2 cellular contexts compared by ENCODE assay signal in genomic region chr1:17717595-17717994, GRCh38.
TF ChIP-seq lines count a peak whose summit lies in the region.

No MANE protein-coding gene starts in this region.

TF ChIP-seq in GM23338, 12 proteins besides CTCF, POLR2A, EP300 and RAD21:
- TF ChIP-seq, protein P1, sequence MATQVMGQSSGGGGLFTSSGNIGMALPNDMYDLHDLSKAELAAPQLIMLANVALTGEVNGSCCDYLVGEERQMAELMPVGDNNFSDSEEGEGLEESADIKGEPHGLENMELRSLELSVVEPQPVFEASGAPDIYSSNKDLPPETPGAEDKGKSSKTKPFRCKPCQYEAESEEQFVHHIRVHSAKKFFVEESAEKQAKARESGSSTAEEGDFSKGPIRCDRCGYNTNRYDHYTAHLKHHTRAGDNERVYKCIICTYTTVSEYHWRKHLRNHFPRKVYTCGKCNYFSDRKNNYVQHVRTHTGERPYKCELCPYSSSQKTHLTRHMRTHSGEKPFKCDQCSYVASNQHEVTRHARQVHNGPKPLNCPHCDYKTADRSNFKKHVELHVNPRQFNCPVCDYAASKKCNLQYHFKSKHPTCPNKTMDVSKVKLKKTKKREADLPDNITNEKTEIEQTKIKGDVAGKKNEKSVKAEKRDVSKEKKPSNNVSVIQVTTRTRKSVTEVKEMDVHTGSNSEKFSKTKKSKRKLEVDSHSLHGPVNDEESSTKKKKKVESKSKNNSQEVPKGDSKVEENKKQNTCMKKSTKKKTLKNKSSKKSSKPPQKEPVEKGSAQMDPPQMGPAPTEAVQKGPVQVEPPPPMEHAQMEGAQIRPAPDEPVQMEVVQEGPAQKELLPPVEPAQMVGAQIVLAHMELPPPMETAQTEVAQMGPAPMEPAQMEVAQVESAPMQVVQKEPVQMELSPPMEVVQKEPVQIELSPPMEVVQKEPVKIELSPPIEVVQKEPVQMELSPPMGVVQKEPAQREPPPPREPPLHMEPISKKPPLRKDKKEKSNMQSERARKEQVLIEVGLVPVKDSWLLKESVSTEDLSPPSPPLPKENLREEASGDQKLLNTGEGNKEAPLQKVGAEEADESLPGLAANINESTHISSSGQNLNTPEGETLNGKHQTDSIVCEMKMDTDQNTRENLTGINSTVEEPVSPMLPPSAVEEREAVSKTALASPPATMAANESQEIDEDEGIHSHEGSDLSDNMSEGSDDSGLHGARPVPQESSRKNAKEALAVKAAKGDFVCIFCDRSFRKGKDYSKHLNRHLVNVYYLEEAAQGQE (IDR thresholded peaks at IDR 0.05; ENCODE audit: unreplicated experiment): no peak
- TF ChIP-seq CREB1 (CRISPR knock-in tag; IDR thresholded peaks at IDR 0.05; ENCODE audit: low read depth): no peak
- no peak for TF ChIP-seq EZH2phosphoT487 (IDR thresholded peaks at IDR 0.05; ENCODE audit: unreplicated experiment)
- no peak for TF ChIP-seq ZNF114 (CRISPR knock-in tag; IDR thresholded peaks at IDR 0.05)
- TF ChIP-seq, protein P2, sequence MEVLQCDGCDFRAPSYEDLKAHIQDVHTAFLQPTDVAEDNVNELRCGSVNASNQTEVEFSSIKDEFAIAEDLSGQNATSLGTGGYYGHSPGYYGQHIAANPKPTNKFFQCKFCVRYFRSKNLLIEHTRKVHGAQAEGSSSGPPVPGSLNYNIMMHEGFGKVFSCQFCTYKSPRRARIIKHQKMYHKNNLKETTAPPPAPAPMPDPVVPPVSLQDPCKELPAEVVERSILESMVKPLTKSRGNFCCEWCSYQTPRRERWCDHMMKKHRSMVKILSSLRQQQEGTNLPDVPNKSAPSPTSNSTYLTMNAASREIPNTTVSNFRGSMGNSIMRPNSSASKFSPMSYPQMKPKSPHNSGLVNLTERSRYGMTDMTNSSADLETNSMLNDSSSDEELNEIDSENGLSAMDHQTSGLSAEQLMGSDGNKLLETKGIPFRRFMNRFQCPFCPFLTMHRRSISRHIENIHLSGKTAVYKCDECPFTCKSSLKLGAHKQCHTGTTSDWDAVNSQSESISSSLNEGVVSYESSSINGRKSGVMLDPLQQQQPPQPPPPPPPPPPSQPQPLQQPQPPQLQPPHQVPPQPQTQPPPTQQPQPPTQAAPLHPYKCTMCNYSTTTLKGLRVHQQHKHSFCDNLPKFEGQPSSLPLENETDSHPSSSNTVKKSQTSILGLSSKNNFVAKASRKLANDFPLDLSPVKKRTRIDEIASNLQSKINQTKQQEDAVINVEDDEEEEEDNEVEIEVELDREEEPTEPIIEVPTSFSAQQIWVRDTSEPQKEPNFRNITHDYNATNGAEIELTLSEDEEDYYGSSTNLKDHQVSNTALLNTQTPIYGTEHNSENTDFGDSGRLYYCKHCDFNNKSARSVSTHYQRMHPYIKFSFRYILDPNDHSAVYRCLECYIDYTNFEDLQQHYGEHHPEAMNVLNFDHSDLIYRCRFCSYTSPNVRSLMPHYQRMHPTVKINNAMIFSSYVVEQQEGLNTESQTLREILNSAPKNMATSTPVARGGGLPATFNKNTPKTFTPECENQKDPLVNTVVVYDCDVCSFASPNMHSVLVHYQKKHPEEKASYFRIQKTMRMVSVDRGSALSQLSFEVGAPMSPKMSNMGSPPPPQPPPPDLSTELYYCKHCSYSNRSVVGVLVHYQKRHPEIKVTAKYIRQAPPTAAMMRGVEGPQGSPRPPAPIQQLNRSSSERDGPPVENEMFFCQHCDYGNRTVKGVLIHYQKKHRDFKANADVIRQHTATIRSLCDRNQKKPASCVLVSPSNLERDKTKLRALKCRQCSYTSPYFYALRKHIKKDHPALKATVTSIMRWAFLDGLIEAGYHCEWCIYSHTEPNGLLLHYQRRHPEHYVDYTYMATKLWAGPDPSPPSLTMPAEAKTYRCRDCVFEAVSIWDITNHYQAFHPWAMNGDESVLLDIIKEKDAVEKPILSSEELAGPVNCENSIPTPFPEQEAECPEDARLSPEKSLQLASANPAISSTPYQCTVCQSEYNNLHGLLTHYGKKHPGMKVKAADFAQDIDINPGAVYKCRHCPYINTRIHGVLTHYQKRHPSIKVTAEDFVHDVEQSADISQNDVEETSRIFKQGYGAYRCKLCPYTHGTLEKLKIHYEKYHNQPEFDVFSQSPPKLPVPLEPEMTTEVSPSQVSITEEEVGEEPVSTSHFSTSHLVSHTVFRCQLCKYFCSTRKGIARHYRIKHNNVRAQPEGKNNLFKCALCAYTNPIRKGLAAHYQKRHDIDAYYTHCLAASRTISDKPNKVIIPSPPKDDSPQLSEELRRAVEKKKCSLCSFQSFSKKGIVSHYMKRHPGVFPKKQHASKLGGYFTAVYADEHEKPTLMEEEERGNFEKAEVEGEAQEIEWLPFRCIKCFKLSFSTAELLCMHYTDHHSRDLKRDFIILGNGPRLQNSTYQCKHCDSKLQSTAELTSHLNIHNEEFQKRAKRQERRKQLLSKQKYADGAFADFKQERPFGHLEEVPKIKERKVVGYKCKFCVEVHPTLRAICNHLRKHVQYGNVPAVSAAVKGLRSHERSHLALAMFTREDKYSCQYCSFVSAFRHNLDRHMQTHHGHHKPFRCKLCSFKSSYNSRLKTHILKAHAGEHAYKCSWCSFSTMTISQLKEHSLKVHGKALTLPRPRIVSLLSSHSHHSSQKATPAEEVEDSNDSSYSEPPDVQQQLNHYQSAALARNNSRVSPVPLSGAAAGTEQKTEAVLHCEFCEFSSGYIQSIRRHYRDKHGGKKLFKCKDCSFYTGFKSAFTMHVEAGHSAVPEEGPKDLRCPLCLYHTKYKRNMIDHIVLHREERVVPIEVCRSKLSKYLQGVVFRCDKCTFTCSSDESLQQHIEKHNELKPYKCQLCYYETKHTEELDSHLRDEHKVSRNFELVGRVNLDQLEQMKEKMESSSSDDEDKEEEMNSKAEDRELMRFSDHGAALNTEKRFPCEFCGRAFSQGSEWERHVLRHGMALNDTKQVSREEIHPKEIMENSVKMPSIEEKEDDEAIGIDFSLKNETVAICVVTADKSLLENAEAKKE (CRISPR knock-in tag; IDR thresholded peaks at IDR 0.05): no peak
- no peak for TF ChIP-seq NANOG (IDR thresholded peaks at IDR 0.05; ENCODE audit: borderline replicate concordance)
- TF ChIP-seq, protein P3, sequence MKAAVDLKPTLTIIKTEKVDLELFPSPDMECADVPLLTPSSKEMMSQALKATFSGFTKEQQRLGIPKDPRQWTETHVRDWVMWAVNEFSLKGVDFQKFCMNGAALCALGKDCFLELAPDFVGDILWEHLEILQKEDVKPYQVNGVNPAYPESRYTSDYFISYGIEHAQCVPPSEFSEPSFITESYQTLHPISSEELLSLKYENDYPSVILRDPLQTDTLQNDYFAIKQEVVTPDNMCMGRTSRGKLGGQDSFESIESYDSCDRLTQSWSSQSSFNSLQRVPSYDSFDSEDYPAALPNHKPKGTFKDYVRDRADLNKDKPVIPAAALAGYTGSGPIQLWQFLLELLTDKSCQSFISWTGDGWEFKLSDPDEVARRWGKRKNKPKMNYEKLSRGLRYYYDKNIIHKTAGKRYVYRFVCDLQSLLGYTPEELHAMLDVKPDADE (IDR thresholded peaks at IDR 0.05): no peak
- TF ChIP-seq POLR2AphosphoS5 (IDR thresholded peaks at IDR 0.05; ENCODE audit: low read depth): no peak
- no peak for TF ChIP-seq EZH2 (IDR thresholded peaks at IDR 0.05; ENCODE audit: low read depth, unreplicated experiment)
- no peak for TF ChIP-seq JUNB (IDR thresholded peaks at IDR 0.05; ENCODE audit: unreplicated experiment)

TF ChIP-seq in H1, 55 proteins besides CTCF, POLR2A, EP300 and RAD21:
- TF ChIP-seq TAF1 (IDR thresholded peaks at IDR 0.05; ENCODE audit: low read depth, low read length): no peak
- TF ChIP-seq TAF7 (optimal IDR thresholded peaks at IDR 0.05; ENCODE audit: borderline replicate concordance, low read depth, low read length): no peak
- no peak for TF ChIP-seq CREB1 (IDR thresholded peaks at IDR 0.05)
- no peak for TF ChIP-seq MAFK (IDR thresholded peaks at IDR 0.05; ENCODE audit: low read depth, low read length)
TF ChIP-seq in H1: peak in this region for 0.
